In the genomic region with DNA sequence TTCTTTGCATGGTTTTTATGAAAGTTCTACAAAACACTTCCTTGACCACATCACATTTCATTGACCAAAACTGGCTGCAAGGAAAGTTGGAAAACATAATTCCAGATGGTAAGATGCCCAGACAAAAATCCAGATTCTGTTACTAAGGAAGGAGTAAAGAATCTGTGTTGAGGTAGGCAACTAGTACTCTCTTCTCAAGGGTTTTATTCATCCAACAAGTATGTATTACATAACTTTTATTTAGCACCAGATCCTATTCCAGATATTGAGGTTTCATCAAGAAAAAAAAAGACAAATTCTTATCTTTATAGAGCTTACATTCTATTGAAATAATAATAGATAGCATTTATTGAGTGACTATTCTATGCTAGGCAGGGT, we compare ENCODE assay signal across 36 cellular contexts. TPM values are rescaled to one million over a fixed set of nuclear protein-coding genes. Genes with fewer than 3 reads are reported as not detected.
"Had no signal": no experiment of that assay in that cellular context is flagged by ENCODE, and none has a peak within 500 bp of the region (broad histone marks: within the 10 kb centered on the region; RNA-seq: fewer than 3 reads in every experiment).

No MANE protein-coding gene starts in this region.

- ATAC-seq: activated naive CD4-positive, alpha-beta T cell treated with anti-CD3 and anti-CD28 coated beads, Interleukin-2, amount 50 U/mL, for 72 hours; activated T-cell treated with anti-CD3 and anti-CD28 coated beads, Interleukin-2, amount 50 U/mL, for 72 hours; body of pancreas; heart left ventricle; left ventricle myocardium superior; mucosa of descending colon; natural killer cell treated with Interleukin-12 subunit alpha and Interleukin-12 subunit beta and Interleukin-15 and Interleukin-18, amount 100 ng/mL, for 72 hours; right lobe of liver; stimulated activated naive CD8-positive, alpha-beta T cell treated with anti-CD3 and anti-CD28 coated beads, Interleukin-15, Interleukin-2, amounts not matched to agents 100 U/mL and 50 U/mL, for 24 hours had no signal

- H3K27ac Mint-ChIP-seq: activated naive CD4-positive, alpha-beta T cell treated with anti-CD3 and anti-CD28 coated beads, Interleukin-2, amount 50 U/mL, for 72 hours; activated T-cell treated with anti-CD3 and anti-CD28 coated beads, Interleukin-2, amount 50 U/mL, for 72 hours; natural killer cell treated with Interleukin-12 subunit alpha and Interleukin-12 subunit beta and Interleukin-15 and Interleukin-18, amount 100 ng/mL, for 72 hours; progenitor cell of endocrine pancreas; T-helper 2 cell treated with Interferon-gamma antibody and Interleukin-4, amounts not matched to agents 5 μg/mL and 100 μg/mL, for 36 hours had no signal

- H3K27me3 ChIP-seq: body of pancreas, cardiac muscle cell, dorsolateral prefrontal cortex, heart left ventricle, ovary, right lobe of liver, testis, uterus had no signal

- H3K9me3 ChIP-seq: body of pancreas, heart left ventricle, mucosa of descending colon, ovary, right lobe of liver, testis, uterus had no signal

- H3K36me3 Mint-ChIP-seq: activated naive CD4-positive, alpha-beta T cell treated with anti-CD3 and anti-CD28 coated beads, Interleukin-2, amount 50 U/mL, for 72 hours; natural killer cell treated with Interleukin-12 subunit alpha and Interleukin-12 subunit beta and Interleukin-15 and Interleukin-18, amount 100 ng/mL, for 72 hours had no signal

- DNase-seq: activated CD4-positive, alpha-beta T cell treated with anti-CD3 and anti-CD28 coated beads for 4 hours; activated CD4-positive, alpha-beta T cell treated with anti-CD3 and anti-CD28 coated beads, Interleukin-2, amount 50 U/mL, for 4 hours; activated naive CD4-positive, alpha-beta T cell; activated T-cell treated with anti-CD3 and anti-CD28 coated beads for 4 hours; activated T-cell treated with anti-CD3 and anti-CD28 coated beads, Interleukin-2, amount 50 U/mL, for 72 hours; aorta; body of pancreas; dorsolateral prefrontal cortex; effector memory CD4-positive, alpha-beta T cell; erythroblast; foreskin fibroblast; heart left ventricle; kidney glomerular epithelial cell; left ventricle myocardium superior; mucosa of descending colon; ovary; right lobe of liver; stimulated activated CD4-positive, alpha-beta T cell treated with anti-CD3 and anti-CD28 coated beads, Interleukin-12 subunit alpha, Interleukin-12 subunit beta, amount 100 ng/mL, for 4 hours; stimulated activated CD4-positive, alpha-beta T cell treated with anti-CD3 and anti-CD28 coated beads, Interleukin-4, amount 100 ng/mL, for 1 hour; stimulated activated naive CD8-positive, alpha-beta T cell treated with anti-CD3 and anti-CD28 coated beads, Interleukin-15, Interleukin-2, amounts not matched to agents 100 U/mL and 50 U/mL, for 24 hours; T-helper 1 cell; testis; uterus had no signal

- H3K4me1 ChIP-seq: body of pancreas, right lobe of liver, testis, uterus had no signal

- H3K4me3 Mint-ChIP-seq: activated T-cell treated with anti-CD3 and anti-CD28 coated beads, Interleukin-2, amount 50 U/mL, for 72 hours; natural killer cell treated with Interleukin-12 subunit alpha and Interleukin-12 subunit beta and Interleukin-15 and Interleukin-18, amount 100 ng/mL, for 72 hours; T-helper 2 cell treated with Interferon-gamma antibody and Interleukin-4, amounts not matched to agents 5 μg/mL and 100 μg/mL, for 36 hours had no signal

- H3K27ac ChIP-seq: body of pancreas, cardiac muscle cell, coronary artery, dorsolateral prefrontal cortex, heart left ventricle, ovary, right lobe of liver, testis, uterus, VCaP had no signal

- H3K9me3 Mint-ChIP-seq: activated naive CD4-positive, alpha-beta T cell treated with anti-CD3 and anti-CD28 coated beads, Interleukin-2, amount 50 U/mL, for 72 hours; activated T-cell treated with anti-CD3 and anti-CD28 coated beads, Interleukin-2, amount 50 U/mL, for 72 hours; natural killer cell treated with Interleukin-12 subunit alpha and Interleukin-12 subunit beta and Interleukin-15 and Interleukin-18, amount 100 ng/mL, for 72 hours; T-helper 2 cell treated with Interferon-gamma antibody and Interleukin-4, amounts not matched to agents 5 μg/mL and 100 μg/mL, for 36 hours had no signal

- FAIRE-seq: TTC549 had no signal

- H3K27me3 Mint-ChIP-seq: progenitor cell of endocrine pancreas had no signal

- H3K4me3 ChIP-seq: body of pancreas, cardiac muscle cell, coronary artery, dorsolateral prefrontal cortex, heart left ventricle, mucosa of descending colon, ovary, right lobe of liver, testis, uterus had no signal

- H3K36me3 ChIP-seq: cardiac muscle cell, heart left ventricle, ovary, right lobe of liver, uterus had no signal

RNA-seq across cellular contexts. Expression of a gene that starts 58.7 kb away (rescaled TPM):
- total RNA-seq: activated T-cell treated with anti-CD3 and anti-CD28 coated beads, Interleukin-2, amount 50 U/mL, for 72 hours; cardiac muscle cell; cerebellum; heart left ventricle; left ventricle myocardium superior; lung microvascular endothelial cell; mesenteric fat pad; mucosa of descending colon; myocyte; natural killer cell treated with Interleukin-12 subunit alpha and Interleukin-12 subunit beta and Interleukin-15 and Interleukin-18, amount 100 ng/mL, for 72 hours; progenitor cell of endocrine pancreas; right lobe of liver; skeletal muscle tissue had no signal
- polyA plus RNA-seq: aorta had no signal
